In genomic region chr1:6614953-6615785, GRCh38 we compare ENCODE assay signal across 8 cellular contexts.
A peak's percentile ranks its signal among the peaks of the same experiment; 100 is the strongest.
DNase-seq lines count a peak whose midpoint lies in the region; ATAC-seq and TF ChIP-seq lines count a peak whose summit lies in the region.

No MANE protein-coding gene starts in this region.

- TF ChIP-seq CTCF in AG09309 (IDR thresholded peaks at IDR 0.05; ENCODE audit: control insufficient read depth, insufficient read depth, low read depth, low read length, missing control alignments): no peak
- no peak for TF ChIP-seq CTCF in KMS-11 (conservative IDR thresholded peaks at IDR 0.05; ENCODE audit: low read depth, low read length)
- no peak for TF ChIP-seq CTCF in cardiac fibroblast (IDR thresholded peaks at IDR 0.05; ENCODE audit: low read depth, low read length)

- DNase-seq in AG09309 (ENCODE audit: low read depth): no peak
- peak in 1 of 2 donors; percentile 10 for DNase-seq in cardiac fibroblast (ENCODE audit: low read depth in 2 of 2)
- DNase-seq in midbrain (lab: John Stamatoyannopoulos, UW): no peak
- DNase-seq in DMS79 (lab: John Stamatoyannopoulos, UW): no peak

- H3K9me3 ChIP-seq in mucosa of stomach (ENCODE audit: control insufficient read depth, low read length): no peaks in the 10 kb centered on the region

- H3K27ac ChIP-seq in KMS-11: no peak overlapping the region

- no peak overlapping the region for H2AFZ ChIP-seq in KMS-11 (ENCODE audit: low read depth)

- H3K4me3 ChIP-seq in AG09309 (ENCODE audit: control insufficient read depth, low read depth, low read length) (peak overlapping the region; percentile 82), KMS-11 (IDR thresholded peaks at IDR 0.05; ENCODE audit: insufficient read depth, low read depth, low read length) (no peak overlapping the region), cardiac fibroblast (replicated peaks in 1 of 2; ENCODE audit: low read depth in 2 of 2, low read length in 2 of 2) (peak overlapping the region; percentile 75 to 86), mucosa of stomach (ENCODE audit: low read length) (no peak overlapping the region)

- H3K27me3 ChIP-seq in KMS-11 (ENCODE audit: insufficient read depth, low read depth) (no peaks in the 10 kb centered on the region), mucosa of stomach (ENCODE audit: control insufficient read depth, insufficient read depth, low read length) (no peaks in the 10 kb centered on the region)

- ATAC-seq in GM21737 (IDR thresholded peaks at IDR 0.05; ENCODE audit: unreplicated experiment) (no peak), GM21360 (IDR thresholded peaks at IDR 0.05; ENCODE audit: unreplicated experiment) (no peak)

- H3K9ac ChIP-seq in KMS-11 (no peak overlapping the region), mucosa of stomach (ENCODE audit: low read length) (peak overlapping the region; percentile 68)

- H3K36me3 ChIP-seq in KMS-11 (ENCODE audit: insufficient read depth) (no peaks in the 10 kb centered on the region; the same call in 1 of the 2 replicates), mucosa of stomach (ENCODE audit: control insufficient read depth, insufficient read depth, low read length) (no peaks in the 10 kb centered on the region)

- H3K4me1 ChIP-seq in KMS-11 (ENCODE audit: low read depth, poor library complexity, severe bottlenecking): peaks cover 16% of the 10 kb centered on the region
- no peaks in the 10 kb centered on the region for H3K4me1 ChIP-seq in mucosa of stomach (ENCODE audit: control insufficient read depth, insufficient read depth, low read length)

- H3K4me2 ChIP-seq in KMS-11: peak overlapping the region; percentile 31; the same call in 1 of the 2 replicates

- H3K79me2 ChIP-seq in KMS-11 (ENCODE audit: insufficient read depth, low read depth): peaks cover 36% of the 10 kb centered on the region

- H4K20me1 ChIP-seq in KMS-11 (ENCODE audit: insufficient read depth): no peaks in the 10 kb centered on the region

Comparison
In these comparisons a context has a peak if more than half of its experiments do, and no peak if none do; other contexts are left out.
1. H3K4me3 ChIP-seq: peak in AG09309 (single experiment) and cardiac fibroblast (2 of 2); none in KMS-11 (single experiment) and mucosa of stomach (single experiment).